Comparison of ENCODE assay signal across 8 cellular contexts in the genomic region with DNA sequence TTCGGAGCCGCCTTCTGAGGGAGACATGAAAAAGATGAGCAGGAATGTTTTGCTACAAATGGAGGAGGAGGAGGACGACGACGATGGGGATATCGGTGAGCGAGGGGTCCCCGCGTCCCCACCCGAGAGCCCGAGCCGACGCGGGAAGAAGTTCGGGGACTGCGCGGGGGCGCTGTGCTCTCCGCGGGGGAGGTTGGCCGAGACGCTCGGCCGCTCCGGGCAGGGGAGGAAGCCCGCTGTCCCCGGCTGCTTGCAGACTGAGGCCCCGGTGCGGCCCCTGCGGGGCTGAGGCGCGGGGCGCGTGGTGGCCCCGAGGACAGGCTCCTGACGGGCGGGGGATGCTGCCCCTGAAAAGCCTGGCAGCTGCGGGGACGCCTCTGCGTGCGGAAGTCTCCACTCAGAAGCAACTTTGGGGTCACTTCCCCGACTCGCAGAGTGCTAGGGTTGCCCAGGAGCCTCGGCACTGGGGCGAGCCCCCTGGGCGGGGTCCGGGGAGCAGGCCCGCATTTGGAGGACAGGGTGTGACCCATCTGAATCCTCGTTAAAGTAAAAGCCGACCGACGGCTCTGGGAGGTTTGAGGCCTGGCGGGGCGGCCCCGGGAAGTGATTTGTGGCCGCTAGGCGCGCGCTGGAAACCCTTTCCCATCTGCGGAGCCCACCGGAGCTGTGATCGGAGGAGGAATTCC. TPM values are rescaled to one million over a fixed set of nuclear protein-coding genes. Genes with fewer than 3 reads are reported as not detected.
DNase-seq lines count a peak whose midpoint lies in the region; ATAC-seq and TF ChIP-seq lines count a peak whose summit lies in the region.

No MANE protein-coding gene starts in this region.

- no peak for TF ChIP-seq POLR2A in lower leg skin (IDR thresholded peaks at IDR 0.05)

- peak overlapping the region; percentile 100 for H3K4me3 Mint-ChIP-seq in dendritic cell treated with granulocyte-macrophage colony-stimulating factor and Interleukin-4, amounts not matched to agents 40 ng/mL and 50 ng/mL, for 4 days

- peak overlapping the region; percentile 89 for H3K27ac ChIP-seq in KOPT-K1 (ENCODE audit: low read depth, low read length, poor library complexity, severe bottlenecking)

- peak; percentile 41 for DNase-seq in GDM1 (lab: John Stamatoyannopoulos, UW)
- DNase-seq in activated CD4-positive, CD25-positive, alpha-beta regulatory T cell treated with anti-CD3 and anti-CD28 coated beads, Interleukin-2, amount 50 U/mL, for 72 hours: peak; percentile 61
- DNase-seq in lower leg skin (ENCODE audit: low spot score in 2 of 2): peak; percentile 42 to 91
- peak; percentile 10 to 26 (median 12) for DNase-seq in stimulated activated CD4-positive, alpha-beta T cell treated with anti-CD3 and anti-CD28 coated beads, TNF-alpha, amount 100 ng/mL, for 4 hours (ENCODE audit: low read depth in 3 of 3)
- no peak for DNase-seq in NCI-H2107 (lab: John Stamatoyannopoulos, UW)

- no peaks in the 10 kb centered on the region for H3K9me3 Mint-ChIP-seq in dendritic cell treated with granulocyte-macrophage colony-stimulating factor and Interleukin-4, amounts not matched to agents 40 ng/mL and 50 ng/mL, for 4 days

- TF ChIP-seq CTCF in lower leg skin (IDR thresholded peaks at IDR 0.05): no peak

- H3K27ac Mint-ChIP-seq in dendritic cell treated with granulocyte-macrophage colony-stimulating factor and Interleukin-4, amounts not matched to agents 40 ng/mL and 50 ng/mL, for 4 days: peak overlapping the region; percentile 90

- ATAC-seq in GM21717 (IDR thresholded peaks at IDR 0.05; ENCODE audit: unreplicated experiment): peak; percentile 40

- peak overlapping the region; percentile 64 for H3K4me3 ChIP-seq in lower leg skin (ENCODE audit: low read depth, poor library complexity, severe bottlenecking)

- no peaks in the 10 kb centered on the region for H3K36me3 ChIP-seq in KOPT-K1 (ENCODE audit: insufficient read depth, low read length)

- WGBS in lower leg skin, 2 donors: 0 to 1% methylated on average over 51 to 55 of the region's 62 CpGs

- H3K4me1 Mint-ChIP-seq in dendritic cell treated with granulocyte-macrophage colony-stimulating factor and Interleukin-4, amounts not matched to agents 40 ng/mL and 50 ng/mL, for 4 days (ENCODE audit: low read depth): peaks cover 53% of the 10 kb centered on the region

- peaks cover 24% of the 10 kb centered on the region for H3K36me3 Mint-ChIP-seq in dendritic cell treated with granulocyte-macrophage colony-stimulating factor and Interleukin-4, amounts not matched to agents 40 ng/mL and 50 ng/mL, for 4 days (ENCODE audit: low read depth)

- intact Hi-C loops in dendritic cell treated with granulocyte-macrophage colony-stimulating factor and Interleukin-4, amounts not matched to agents 40 ng/mL and 50 ng/mL, for 4 days (cut with micrococcal nuclease): loop anchor here (2.0 to 10.0 kb wide), 3 partner anchors 34 to 508 kb away; partner anchors contain the start of gene ARID2
- intact Hi-C loops in lower leg skin (cut with DNase I; ENCODE audit: low total_unique reads): no loop called here

- no peaks in the 10 kb centered on the region for H3K9me3 ChIP-seq in KOPT-K1 (ENCODE audit: insufficient read depth, low read length, poor library complexity, severe bottlenecking)

- no peaks in the 10 kb centered on the region for H3K27me3 Mint-ChIP-seq in dendritic cell treated with granulocyte-macrophage colony-stimulating factor and Interleukin-4, amounts not matched to agents 40 ng/mL and 50 ng/mL, for 4 days

RNA-seq across cellular contexts. Expression of gene ANO6, which starts 0.5 kb away (rescaled TPM):
- total RNA-seq in lower leg skin: 10 to 100 TPM; 36.3 to 41.1 (median 38.9) TPM
